ENCODE assay signal across 17 cellular contexts in genomic region chr17:19766016-19766415, GRCh38. TPM values are rescaled to one million over a fixed set of nuclear protein-coding genes. Genes with fewer than 3 reads are reported as not detected.
"Had no signal": no experiment of that assay in that cellular context is flagged by ENCODE, and none has a peak within 500 bp of the region (broad histone marks: within the 10 kb centered on the region; RNA-seq: fewer than 3 reads in every experiment).

No MANE protein-coding gene starts in this region.

- H3K4me3 Mint-ChIP-seq: activated CD4-positive, alpha-beta memory T cell treated with anti-CD3 and anti-CD28 coated beads for 36 hours; activated CD4-positive, alpha-beta T cell treated with anti-CD3 and anti-CD28 coated beads, Interleukin-2, amount 10 ng/mL, durations not matched to agents 24 days and 14 days; activated naive CD8-positive, alpha-beta T cell treated with anti-CD3 and anti-CD28 coated beads, Interleukin-2, amount 50 U/mL, for 24 hours; activated T-cell treated with anti-CD3 and anti-CD28 coated beads, Interleukin-2, amount 50 U/mL, for 4 hours; T-helper 2 cell treated with Interferon-gamma antibody and Interleukin-4, amounts not matched to agents 5 μg/mL and 100 μg/mL, for 36 hours had no signal

- H3K27me3 Mint-ChIP-seq: activated CD4-positive, alpha-beta memory T cell treated with anti-CD3 and anti-CD28 coated beads for 36 hours had no signal

- H3K9me3 Mint-ChIP-seq: activated CD4-positive, alpha-beta memory T cell treated with anti-CD3 and anti-CD28 coated beads for 36 hours; activated CD4-positive, alpha-beta T cell treated with anti-CD3 and anti-CD28 coated beads, Interleukin-2, amount 10 ng/mL, durations not matched to agents 24 days and 14 days; activated naive CD4-positive, alpha-beta T cell treated with anti-CD3 and anti-CD28 coated beads, Interleukin-2, amount 50 U/mL, for 72 hours; activated naive CD8-positive, alpha-beta T cell treated with anti-CD3 and anti-CD28 coated beads, Interleukin-2, amount 50 U/mL, for 24 hours; activated T-cell treated with anti-CD3 and anti-CD28 coated beads, Interleukin-2, amount 50 U/mL, for 4 hours; T-helper 2 cell treated with Interferon-gamma antibody and Interleukin-4, amounts not matched to agents 5 μg/mL and 100 μg/mL, for 36 hours had no signal

- H3K27me3 ChIP-seq: ascending aorta, body of pancreas, MG63, SJCRH30 had no signal

- H3K4me2 ChIP-seq: SK-N-SH had no signal

- H3K36me3 Mint-ChIP-seq: activated CD4-positive, alpha-beta memory T cell treated with anti-CD3 and anti-CD28 coated beads for 36 hours had no signal

- H3K27ac Mint-ChIP-seq: activated CD4-positive, alpha-beta memory T cell treated with anti-CD3 and anti-CD28 coated beads for 36 hours; activated naive CD8-positive, alpha-beta T cell treated with anti-CD3 and anti-CD28 coated beads, Interleukin-2, amount 50 U/mL, for 24 hours; T-helper 2 cell treated with Interferon-gamma antibody and Interleukin-4, amounts not matched to agents 5 μg/mL and 100 μg/mL, for 36 hours had no signal

- H3K27ac ChIP-seq: ascending aorta, body of pancreas, SJCRH30 had no signal

- H3K9me2 ChIP-seq: SK-N-SH had no signal

- H3K9me3 ChIP-seq: ascending aorta, body of pancreas, MG63, SJCRH30, SK-N-SH had no signal

- H3K9ac ChIP-seq: SK-N-SH had no signal

- DNase-seq: amniotic stem cell, NCI-H1436 treated with DMSO at 0.1 percent for 48 hours had no signal

- FAIRE-seq: bronchial epithelial cell had no signal

- H3K4me3 ChIP-seq: ascending aorta, body of pancreas, MG63, SJCRH30 had no signal

- H3K36me3 ChIP-seq: ascending aorta, MG63, SJCRH30 had no signal

RNA-seq across cellular contexts. Expression of gene ALDH3A1, which starts 17.9 kb away (rescaled TPM):
- total RNA-seq: activated CD4-positive, alpha-beta T cell treated with anti-CD3 and anti-CD28 coated beads, Interleukin-2, amount 10 ng/mL, durations not matched to agents 24 days and 14 days; activated T-cell treated with anti-CD3 and anti-CD28 coated beads, Interleukin-2, amount 50 U/mL, for 4 hours; SJCRH30; T-helper 1 cell treated with Interleukin-12 subunit alpha and Interleukin-12 subunit beta and Interleukin-4 antibody, amounts not matched to agents 30 ng/mL and 1 ng/mL, for 36 hours had no signal

RNA-seq across cellular contexts. Expression of gene SLC47A2, which starts 49.6 kb away (rescaled TPM):
- total RNA-seq: activated CD4-positive, alpha-beta memory T cell treated with anti-CD3 and anti-CD28 coated beads for 36 hours; activated CD4-positive, alpha-beta T cell treated with anti-CD3 and anti-CD28 coated beads, Interleukin-2, amount 10 ng/mL, durations not matched to agents 24 days and 14 days; activated naive CD4-positive, alpha-beta T cell treated with anti-CD3 and anti-CD28 coated beads, Interleukin-2, amount 50 U/mL, for 72 hours; activated T-cell treated with anti-CD3 and anti-CD28 coated beads, Interleukin-2, amount 50 U/mL, for 4 hours; ascending aorta; OCI-LY7; Right ventricle myocardium superior; SJCRH30; T-helper 1 cell treated with Interleukin-12 subunit alpha and Interleukin-12 subunit beta and Interleukin-4 antibody, amounts not matched to agents 30 ng/mL and 1 ng/mL, for 36 hours had no signal
- polyA plus RNA-seq: SK-N-SH had no signal
